ENCODE assay signal across 9 cellular contexts in genomic region chr19:39030854-39031367, GRCh38. TPM values are rescaled to one million over a fixed set of nuclear protein-coding genes. Genes with fewer than 3 reads are reported as not detected.
DNase-seq lines count a peak whose midpoint lies in the region; ATAC-seq, FAIRE-seq and TF ChIP-seq lines count a peak whose summit lies in the region.
"Had no signal": no experiment of that assay in that cellular context is flagged by ENCODE, and none has a peak within 500 bp of the region (broad histone marks: within the 10 kb centered on the region; RNA-seq: fewer than 3 reads in every experiment).

No MANE protein-coding gene starts in this region.

- intact Hi-C loops in CD4-positive, alpha-beta memory T cell (cut with micrococcal nuclease), result no loop called here

- no peak overlapping the region for H4K5ac ChIP-seq in H1 (ENCODE audit: insufficient read length, low read depth, low read length)

- TF ChIP-seq EP300 in H1 (IDR thresholded peaks at IDR 0.05; ENCODE audit: borderline replicate concordance in 1 of 2, low read depth in 2 of 2, low read length in 2 of 2), result no peak

- peaks cover 5% of the 10 kb centered on the region; the same call in 1 of the 2 replicates for H3K23me2 ChIP-seq in H1 (ENCODE audit: low read depth, low read length)

- H2BK120ac ChIP-seq in H1 (replicated peaks; ENCODE audit: low read depth, low read length), result no peak overlapping the region
- H2BK120ac ChIP-seq in neuronal stem cell (ENCODE audit: low read depth, low read length), result no peak overlapping the region

- H2BK5ac ChIP-seq in H1 (ENCODE audit: low read depth, low read length), result peak overlapping the region; percentile 30; the same call in 1 of the 2 replicates
- peak overlapping the region; percentile 7 for H2BK5ac ChIP-seq in neuronal stem cell (ENCODE audit: low read length)

- peak in 1 of 5 donors; percentile 4 for DNase-seq in CD4-positive, alpha-beta memory T cell
- DNase-seq in MV-4-11 (lab: John Stamatoyannopoulos, UW) (peak; percentile 55), H1 (ENCODE audit: low read depth in 1 of 2, low spot score in 2 of 2) (no peak), neuronal stem cell (ENCODE audit: low spot score) (peak; percentile 8), DMS53 (lab: John Stamatoyannopoulos, UW) (no peak), DMS 273 treated with DMSO at 0.1 percent for 48 hours (lab: John Stamatoyannopoulos, UW) (no peak)

- peak in 1 of 2 experiments; percentile 77; a peak in 2 of 3 replicates for TF ChIP-seq POLR2A in H1 (IDR thresholded peaks at IDR 0.05; ENCODE audit: control extremely low read depth in 1 of 2, low read depth in 2 of 2, low read length in 2 of 2)

- H3K18ac ChIP-seq in H1 (ENCODE audit: extremely low read depth, low read length) (peak overlapping the region; percentile 4; the same call in 1 of the 2 replicates), neuronal stem cell (ENCODE audit: low read length) (peak overlapping the region; percentile 93)

- H2BK12ac ChIP-seq in H1 (ENCODE audit: low read depth, low read length), result 0 out of 2 replicates have a peak overlapping the region, but pooled peaks have one; percentile 21
- no peak overlapping the region for H2BK12ac ChIP-seq in neuronal stem cell (ENCODE audit: low read length)

- H3K9me3 ChIP-seq in CD4-positive, alpha-beta memory T cell (ENCODE audit: control insufficient read depth in 1 of 2, low read length in 2 of 2), result no peaks in the 10 kb centered on the region
- H3K9me3 ChIP-seq in H1 (ENCODE audit: insufficient read depth in 2 of 2, low read depth in 1 of 2, low read length in 1 of 2), result peaks cover 7 to 8% of the 10 kb centered on the region in 2 experiments; a peak in 2 of 4 replicates
- peaks cover 0 to 6% of the 10 kb centered on the region in 2 donors for H3K9me3 ChIP-seq in neuronal stem cell (replicated peaks in 1 of 2; ENCODE audit: control insufficient read depth in 2 of 2, insufficient read depth in 1 of 2, low read depth in 1 of 2, low read length in 2 of 2)

- H3K56ac ChIP-seq in H1 (replicated peaks; ENCODE audit: insufficient read length, low read depth, low read length), result no peak overlapping the region

- H4K8ac ChIP-seq in H1 (ENCODE audit: extremely low read depth, insufficient read depth, low read length), result 0 out of 2 replicates have a peak overlapping the region, but pooled peaks have one; percentile 81
- no peak overlapping the region for H4K8ac ChIP-seq in neuronal stem cell (ENCODE audit: low read depth, low read length)

- no peaks in the 10 kb centered on the region for H4K20me1 ChIP-seq in H1 (replicated peaks in 1 of 2; ENCODE audit: control insufficient read depth in 1 of 2, insufficient read depth in 2 of 2, low read length in 2 of 2)

- H3K27me3 ChIP-seq in CD4-positive, alpha-beta memory T cell (ENCODE audit: insufficient read depth, low read length), result no peaks in the 10 kb centered on the region
- no peaks in the 10 kb centered on the region for H3K27me3 ChIP-seq in H1 (replicated peaks in 1 of 4; ENCODE audit: control insufficient read depth in 3 of 4, extremely low read depth in 1 of 4, insufficient read depth in 3 of 4, low read length in 3 of 4)
- H3K27me3 ChIP-seq in neuronal stem cell (ENCODE audit: control insufficient read depth in 3 of 3, insufficient read depth in 3 of 3, low read depth in 1 of 3, low read length in 3 of 3), result peaks cover 0 to 54% (median 3%) of the 10 kb centered on the region in 3 experiments

- H3K36me3 Mint-ChIP-seq in CD4-positive, alpha-beta memory T cell, result no peaks in the 10 kb centered on the region

- no peaks in the 10 kb centered on the region for H3K79me2 ChIP-seq in H1 (ENCODE audit: control insufficient read depth in 1 of 2, insufficient read depth in 2 of 2, low read length in 2 of 2)

- POLR2A ChIA-PET in CD4-positive, alpha-beta memory T cell (lab: Charles Lee; ENCODE audit: partially characterized antibody), result no interaction called here
- POLR2A ChIA-PET in H1 (lab: Charles Lee; ENCODE audit: partially characterized antibody), result interaction anchor here (0.6 to 2.5 kb wide), 2 partner anchors 10 to 636 kb away, joined by 3 to 14 read pairs; no protein-coding TSS in a partner anchor

- H3K36me3 ChIP-seq in CD4-positive, alpha-beta memory T cell (ENCODE audit: insufficient read depth, low read length), result no peaks in the 10 kb centered on the region
- peaks cover 0 to 28% (median 15%) of the 10 kb centered on the region in 4 experiments; a peak in 7 of 8 replicates for H3K36me3 ChIP-seq in H1 (ENCODE audit: control insufficient read depth in 2 of 4, insufficient read depth in 4 of 4, low read length in 3 of 4)
- peaks cover 0 to 4% of the 10 kb centered on the region in 2 donors for H3K36me3 ChIP-seq in neuronal stem cell (replicated peaks in 1 of 2; ENCODE audit: control insufficient read depth in 2 of 2, insufficient read depth in 2 of 2, low read length in 2 of 2)

- no peak overlapping the region for H2BK20ac ChIP-seq in H1 (ENCODE audit: low read length)

- H3K14ac ChIP-seq in H1 (ENCODE audit: insufficient read length) (no peak overlapping the region), neuronal stem cell (ENCODE audit: low read length) (no peak overlapping the region)

- H2BK15ac ChIP-seq in H1 (ENCODE audit: low read length) (peak overlapping the region; percentile 25; the same call in 1 of the 2 replicates), neuronal stem cell (ENCODE audit: low read length) (no peak overlapping the region)

- peak overlapping the region in 3 of 7 donors; percentile 19 to 55 (median 22) for H3K27ac Mint-ChIP-seq in CD4-positive, alpha-beta memory T cell

- TF ChIP-seq CTCF in H1 (IDR thresholded peaks at IDR 0.05; ENCODE audit: control extremely low read depth in 1 of 3, insufficient read depth in 1 of 3, low read depth in 1 of 3, low read length in 3 of 3), result no peak

- 0 out of 2 replicates have a peak overlapping the region, but pooled peaks have one; percentile 20 for H2AFZ ChIP-seq in H1 (ENCODE audit: low read length)
- H2AFZ ChIP-seq in neuronal stem cell (ENCODE audit: low read length), result peak overlapping the region; percentile 98

- H3K4me2 ChIP-seq in H1 (ENCODE audit: insufficient read depth in 1 of 2, low read depth in 2 of 2, low read length in 2 of 2), result peak overlapping the region; percentile 76 to 87
- H3K4me2 ChIP-seq in neuronal stem cell (ENCODE audit: insufficient read depth, low read length, poor library complexity, severe bottlenecking), result peak overlapping the region; percentile 99

- H3K9ac ChIP-seq in H1 (replicated peaks in 1 of 4; ENCODE audit: extremely low read depth in 1 of 4, low read depth in 3 of 4, low read length in 3 of 4), result peak overlapping the region in 3 of 4 experiments; percentile 56 to 70 (median 58); a peak in 5 of 7 replicates
- H3K9ac ChIP-seq in neuronal stem cell (ENCODE audit: low read depth, low read length, poor library complexity), result no peak overlapping the region

- no peak overlapping the region for H4K91ac ChIP-seq in H1 (replicated peaks; ENCODE audit: insufficient read length, low read length)
- H4K91ac ChIP-seq in neuronal stem cell (ENCODE audit: low read depth, low read length, poor library complexity), result no peak overlapping the region

- peaks cover 0 to 11% (median 5%) of the 10 kb centered on the region in 4 donors for H3K4me1 Mint-ChIP-seq in CD4-positive, alpha-beta memory T cell

- no peak overlapping the region for H3K23ac ChIP-seq in H1 (ENCODE audit: insufficient read length)
- no peak overlapping the region for H3K23ac ChIP-seq in neuronal stem cell (ENCODE audit: low read depth, low read length, poor library complexity)

- peaks cover 11% of the 10 kb centered on the region for H3K4me1 ChIP-seq in CD4-positive, alpha-beta memory T cell (ENCODE audit: insufficient read depth, low read length)
- H3K4me1 ChIP-seq in H1 (replicated peaks in 1 of 4; ENCODE audit: control insufficient read depth in 3 of 4, insufficient read depth in 4 of 4, low read length in 3 of 4) (peaks cover 0 to 6% (median 4%) of the 10 kb centered on the region in 4 experiments; a peak in 5 of 7 replicates), neuronal stem cell (ENCODE audit: control insufficient read depth in 2 of 2, insufficient read depth in 1 of 2, low read depth in 1 of 2, low read length in 2 of 2) (peaks cover 4 to 8% of the 10 kb centered on the region in 2 donors)

- TF ChIP-seq RAD21 in H1 (IDR thresholded peaks at IDR 0.05 in 1 of 2, conservative IDR thresholded peaks at IDR 0.05 in 1 of 2; ENCODE audit: low read depth in 2 of 2, low read length in 2 of 2), result no peak

- no peak for FAIRE-seq in H1 (lab: Jason Lieb, UNC)

- H3K79me1 ChIP-seq in H1 (ENCODE audit: low read depth, low read length) (no peaks in the 10 kb centered on the region), neuronal stem cell (ENCODE audit: low read depth, low read length) (no peaks in the 10 kb centered on the region)

- H3K27ac ChIP-seq in CD4-positive, alpha-beta memory T cell (ENCODE audit: low read depth, low read length), result no peak overlapping the region
- H3K27ac ChIP-seq in H1 (ENCODE audit: low read depth, low read length) (peak overlapping the region; percentile 31; the same call in 1 of the 2 replicates), neuronal stem cell (replicated peaks; ENCODE audit: low read length) (peak overlapping the region; percentile 62)

- H3K4me3 Mint-ChIP-seq in CD4-positive, alpha-beta memory T cell, result peak overlapping the region; percentile 63 to 86 (median 78)

- WGBS in H1 (ENCODE audit: extremely low coverage in 1 of 2, insufficient coverage in 1 of 2, insufficient read length in 1 of 2, insufficient replicate concordance in 2 of 2, low coverage in 1 of 2, low lambda C conversion rate in 2 of 2, missing lambda C conversion rate in 1 of 2), 2 experiments, result 16% methylated on average over 11 of the region's 11 CpGs; no CpG with 5 or more reads in 1 of the 2 experiments
- no CpG with 5 or more reads among the region's 11 CpGs for WGBS in neuronal stem cell (ENCODE audit: extremely low coverage in 2 of 2, insufficient read length in 2 of 2, insufficient replicate concordance in 1 of 2), 2 donors

- H2AK5ac ChIP-seq in H1 (ENCODE audit: low read depth, low read length) (no peak overlapping the region), neuronal stem cell (ENCODE audit: low read depth, low read length) (no peak overlapping the region)

- CTCF ChIA-PET in CD4-positive, alpha-beta memory T cell (lab: Charles Lee; ENCODE audit: partially characterized antibody), result no interaction called here
- CTCF ChIA-PET in H1 (lab: Charles Lee; ENCODE audit: partially characterized antibody), result interaction anchor here (0.6 to 2.0 kb wide), 3 partner anchors 21 to 307 kb away, joined by 3 to 9 read pairs (median 8); no protein-coding TSS in a partner anchor

- peak overlapping the region; percentile 46 to 47 for H3K4me3 ChIP-seq in CD4-positive, alpha-beta memory T cell (ENCODE audit: low read length in 2 of 2)
- H3K4me3 ChIP-seq in H1 (ENCODE audit: extremely low read depth in 1 of 4, insufficient read depth in 2 of 4, low read depth in 3 of 4, low read length in 4 of 4) (peak overlapping the region; percentile 41 to 91 (median 66)), neuronal stem cell (ENCODE audit: low read length in 2 of 2) (peak overlapping the region; percentile 36 to 37)

- H3K4ac ChIP-seq in H1 (replicated peaks; ENCODE audit: insufficient read length, low read depth, low read length) (no peak overlapping the region), neuronal stem cell (ENCODE audit: low read length) (no peak overlapping the region)

- H3K9me3 Mint-ChIP-seq in CD4-positive, alpha-beta memory T cell, result no peaks in the 10 kb centered on the region

- peaks cover 0 to 1% of the 10 kb centered on the region in 2 donors for H3K27me3 Mint-ChIP-seq in CD4-positive, alpha-beta memory T cell

- ATAC-seq in GM21576 (IDR thresholded peaks at IDR 0.05; ENCODE audit: unreplicated experiment), result no peak
- no peak for ATAC-seq in GM21825 (IDR thresholded peaks at IDR 0.05; ENCODE audit: unreplicated experiment)

RNA-seq across cellular contexts. Expression of gene FBXO27, which starts 1.4 kb away (rescaled TPM):
- under 1 TPM; 0.64 to 0.86 TPM for total RNA-seq in CD4-positive, alpha-beta memory T cell
- polyA plus RNA-seq in CD4-positive, alpha-beta memory T cell, result 1 to 10 TPM in 1 of 2 donors, under 1 TPM in 1; 0.42 to 1.4 TPM
- 18.8 and 25.5 TPM in 2 replicates for total RNA-seq in H1 (2021; fragmentation: NEBNext Ultra II Directional; extraction: Animal tissue kit (Norgen Biotek cat#: 25700))
- polyA plus RNA-seq in H1 (2011; rRNA removed), result 10.9 and 16.8 TPM in 2 replicates
- polyA plus RNA-seq in H1 (2011; cell fraction: cytosol; rRNA removed), result 21.3 TPM
- polyA plus RNA-seq in H1 (2011; cell fraction: nucleus; rRNA removed), result 28.0 TPM
- polyA plus RNA-seq in H1 (2012, experiment 1 of 2), result 11.1 to 24.3 TPM (median 18.8 TPM) in 4 replicates
- polyA plus RNA-seq in H1 (2012, experiment 2 of 2), result 12.8 TPM
- polyA plus RNA-seq in H1 (2013, experiment 1 of 2), result 13.2 TPM
- 13.1 TPM for polyA plus RNA-seq in H1 (2013, experiment 2 of 2)
- 29.2 and 45.6 TPM in 2 replicates for polyA minus RNA-seq in H1 (2011; rRNA and poly(A)+ RNA removed)
- 21.2 TPM for polyA minus RNA-seq in H1 (2011; cell fraction: cytosol; rRNA and poly(A)+ RNA removed)
- polyA minus RNA-seq in H1 (2011; cell fraction: nucleus; rRNA and poly(A)+ RNA removed), result 36.3 TPM
- 8.9 TPM for polyA plus RNA-seq in neuronal stem cell (2013, experiment 1 of 2)
- 8.1 TPM for polyA plus RNA-seq in neuronal stem cell (2013, experiment 2 of 2)
- total RNA-seq: T-helper 1 cell treated with Interleukin-12 subunit alpha and Interleukin-12 subunit beta and Interleukin-4 antibody, amounts not matched to agents 30 ng/mL and 1 ng/mL, for 36 hours had no signal

RNA-seq across cellular contexts. Expression of gene ACP7, which starts 53.3 kb away (rescaled TPM):
- total RNA-seq in CD4-positive, alpha-beta memory T cell, result under 1 TPM in 1 of 2 experiments, not detected in 1; 0.14 TPM
- polyA plus RNA-seq in CD4-positive, alpha-beta memory T cell, result not detected
- 0.50 and 0.98 TPM in 2 replicates for total RNA-seq in H1 (2021; fragmentation: NEBNext Ultra II Directional; extraction: Animal tissue kit (Norgen Biotek cat#: 25700))
- polyA plus RNA-seq in H1 (2011; rRNA removed), result 0.27 and 0.58 TPM in 2 replicates
- polyA plus RNA-seq in H1 (2011; cell fraction: cytosol; rRNA removed), result 0.36 TPM
- 0.83 TPM for polyA plus RNA-seq in H1 (2011; cell fraction: nucleus; rRNA removed)
- 0.55 to 0.78 TPM (median 0.67 TPM) in 4 replicates for polyA plus RNA-seq in H1 (2012, experiment 1 of 2)
- 0.45 TPM for polyA plus RNA-seq in H1 (2012, experiment 2 of 2)
- 0.30 TPM for polyA plus RNA-seq in H1 (2013, experiment 1 of 2)
- polyA plus RNA-seq in H1 (2013, experiment 2 of 2), result 0.29 TPM
- 0.19 and 0.76 TPM in 2 replicates for polyA minus RNA-seq in H1 (2011; rRNA and poly(A)+ RNA removed)
- not detected for polyA minus RNA-seq in H1 (2011; cell fraction: cytosol; rRNA and poly(A)+ RNA removed)
- polyA minus RNA-seq in H1 (2011; cell fraction: nucleus; rRNA and poly(A)+ RNA removed), result 0.70 TPM
- polyA plus RNA-seq in neuronal stem cell (2013, experiment 1 of 2), result not detected
- not detected for polyA plus RNA-seq in neuronal stem cell (2013, experiment 2 of 2)
- total RNA-seq: T-helper 1 cell treated with Interleukin-12 subunit alpha and Interleukin-12 subunit beta and Interleukin-4 antibody, amounts not matched to agents 30 ng/mL and 1 ng/mL, for 36 hours had no signal

RNA-seq across cellular contexts. Expression of gene FBXO17, which starts 55.4 kb away (rescaled TPM):
- not detected for total RNA-seq in CD4-positive, alpha-beta memory T cell
- not detected for polyA plus RNA-seq in CD4-positive, alpha-beta memory T cell
- total RNA-seq in H1 (2021; fragmentation: NEBNext Ultra II Directional; extraction: Animal tissue kit (Norgen Biotek cat#: 25700)), result 14.5 and 15.3 TPM in 2 replicates
- 11.7 and 19.9 TPM in 2 replicates for polyA plus RNA-seq in H1 (2011; rRNA removed)
- 16.3 TPM for polyA plus RNA-seq in H1 (2011; cell fraction: cytosol; rRNA removed)
- 30.1 TPM for polyA plus RNA-seq in H1 (2011; cell fraction: nucleus; rRNA removed)
- 17.3 to 21.5 TPM (median 19.9 TPM) in 4 replicates for polyA plus RNA-seq in H1 (2012, experiment 1 of 2)
- 15.3 TPM for polyA plus RNA-seq in H1 (2012, experiment 2 of 2)
- polyA plus RNA-seq in H1 (2013, experiment 1 of 2), result 15.8 TPM
- polyA plus RNA-seq in H1 (2013, experiment 2 of 2), result 14.9 TPM
- 3.7 and 7.2 TPM in 2 replicates for polyA minus RNA-seq in H1 (2011; rRNA and poly(A)+ RNA removed)
- 7.4 TPM for polyA minus RNA-seq in H1 (2011; cell fraction: cytosol; rRNA and poly(A)+ RNA removed)
- 14.4 TPM for polyA minus RNA-seq in H1 (2011; cell fraction: nucleus; rRNA and poly(A)+ RNA removed)
- polyA plus RNA-seq in neuronal stem cell (2013, experiment 1 of 2), result 23.3 TPM
- 24.3 TPM for polyA plus RNA-seq in neuronal stem cell (2013, experiment 2 of 2)
- total RNA-seq: T-helper 1 cell treated with Interleukin-12 subunit alpha and Interleukin-12 subunit beta and Interleukin-4 antibody, amounts not matched to agents 30 ng/mL and 1 ng/mL, for 36 hours had no signal

Comparison
In these comparisons a context has a peak if more than half of its experiments do, and no peak if none do; other contexts are left out.
1. DNase-seq: peak in MV-4-11 (single experiment) and neuronal stem cell (single experiment); none in H1 (0 of 2), DMS53 (single experiment) and DMS 273 treated with DMSO at 0.1 percent for 48 hours (single experiment).
2. RNA of gene FBXO27, which starts 1.4 kb away (total RNA-seq): 18.8 to 25.5 TPM in H1; 0.64 to 0.86 TPM in CD4-positive, alpha-beta memory T cell; every median in the first group is over 10 times any median in the second.
3. RNA of gene FBXO17, which starts 55.4 kb away (total RNA-seq): 14.5 to 15.3 TPM in H1; not detected in CD4-positive, alpha-beta memory T cell; every median in the first group is over 10 times any median in the second.
4. Peak in every context shown above with its lines, with median percentiles within 50 percentile points of each other: H3K4me3 ChIP-seq.